Comparison of ENCODE assay signal across 1 cellular context in the genomic region with DNA sequence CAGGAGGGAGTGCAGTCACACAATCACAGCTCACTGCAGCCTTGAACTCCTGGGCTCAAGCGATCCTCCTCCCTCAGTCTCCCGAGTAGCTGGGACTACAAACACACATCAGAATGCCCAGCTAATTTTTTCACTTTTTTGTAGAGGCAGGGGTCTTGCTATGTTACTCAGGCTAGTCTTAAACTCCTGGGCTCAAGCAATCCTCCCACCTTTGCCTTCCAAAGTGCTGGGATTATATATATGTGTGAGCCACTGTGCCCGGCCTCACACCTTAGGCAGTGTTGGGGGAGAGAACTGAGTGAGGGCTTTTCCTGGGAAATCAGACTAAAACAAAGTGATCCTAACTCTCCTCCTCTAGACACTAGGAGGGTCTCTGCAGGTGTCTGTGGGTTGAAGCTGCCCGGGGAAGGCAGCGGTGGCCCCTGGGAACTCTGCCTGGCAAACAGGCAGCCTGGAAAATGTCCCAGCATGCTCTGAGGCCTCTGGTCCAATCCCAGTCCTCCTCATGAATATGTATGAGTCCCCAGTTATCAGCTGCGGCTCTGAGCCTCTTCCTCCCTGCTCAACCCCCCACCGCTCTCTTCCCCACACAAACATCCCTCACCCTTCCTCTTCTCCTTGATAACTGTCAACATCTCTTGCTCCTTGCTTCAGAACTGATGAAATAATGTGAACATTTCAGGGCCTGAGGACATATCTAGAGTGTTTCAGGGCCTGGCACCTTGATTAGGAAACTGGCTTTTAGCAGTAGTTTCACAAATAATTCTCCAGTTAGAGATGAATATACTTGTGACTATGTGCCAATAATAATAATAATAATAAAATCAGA.
TF ChIP-seq lines count a peak whose summit lies in the region.

No MANE protein-coding gene starts in this region.

TF ChIP-seq in HepG2, 621 proteins besides CTCF, POLR2A, EP300 and RAD21 (continued from another document and continues in another):
- TF ChIP-seq, protein P1, sequence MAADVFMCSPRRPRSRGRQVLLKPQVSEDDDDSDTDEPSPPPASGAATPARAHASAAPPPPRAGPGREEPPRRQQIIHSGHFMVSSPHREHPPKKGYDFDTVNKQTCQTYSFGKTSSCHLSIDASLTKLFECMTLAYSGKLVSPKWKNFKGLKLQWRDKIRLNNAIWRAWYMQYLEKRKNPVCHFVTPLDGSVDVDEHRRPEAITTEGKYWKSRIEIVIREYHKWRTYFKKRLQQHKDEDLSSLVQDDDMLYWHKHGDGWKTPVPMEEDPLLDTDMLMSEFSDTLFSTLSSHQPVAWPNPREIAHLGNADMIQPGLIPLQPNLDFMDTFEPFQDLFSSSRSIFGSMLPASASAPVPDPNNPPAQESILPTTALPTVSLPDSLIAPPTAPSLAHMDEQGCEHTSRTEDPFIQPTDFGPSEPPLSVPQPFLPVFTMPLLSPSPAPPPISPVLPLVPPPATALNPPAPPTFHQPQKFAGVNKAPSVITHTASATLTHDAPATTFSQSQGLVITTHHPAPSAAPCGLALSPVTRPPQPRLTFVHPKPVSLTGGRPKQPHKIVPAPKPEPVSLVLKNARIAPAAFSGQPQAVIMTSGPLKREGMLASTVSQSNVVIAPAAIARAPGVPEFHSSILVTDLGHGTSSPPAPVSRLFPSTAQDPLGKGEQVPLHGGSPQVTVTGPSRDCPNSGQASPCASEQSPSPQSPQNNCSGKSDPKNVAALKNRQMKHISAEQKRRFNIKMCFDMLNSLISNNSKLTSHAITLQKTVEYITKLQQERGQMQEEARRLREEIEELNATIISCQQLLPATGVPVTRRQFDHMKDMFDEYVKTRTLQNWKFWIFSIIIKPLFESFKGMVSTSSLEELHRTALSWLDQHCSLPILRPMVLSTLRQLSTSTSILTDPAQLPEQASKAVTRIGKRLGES (CRISPR knock-in tag; IDR thresholded peaks at IDR 0.05; ENCODE audit: borderline replicate concordance) = no peak
- TF ChIP-seq EEA1 (CRISPR knock-in tag; IDR thresholded peaks at IDR 0.05; ENCODE audit: borderline replicate concordance) (no peak), ELF1 (CRISPR knock-in tag; IDR thresholded peaks at IDR 0.05) (peak; percentile 29; the same call in 1 of the 2 replicates), ZNF816 (CRISPR knock-in tag; IDR thresholded peaks at IDR 0.05; ENCODE audit: borderline replicate concordance) (no peak), SIX1 (CRISPR knock-in tag; IDR thresholded peaks at IDR 0.05; ENCODE audit: borderline replicate concordance) (0 out of 2 replicates have a peak, but pooled peaks have one; percentile 24), ZNF674 (CRISPR knock-in tag; IDR thresholded peaks at IDR 0.05; ENCODE audit: low read depth) (no peak), HNRNPLL (IDR thresholded peaks at IDR 0.05; ENCODE audit: low read depth, low read length, poor library complexity, severe bottlenecking) (no peak), HDAC6 (IDR thresholded peaks at IDR 0.05; ENCODE audit: low read depth, low read length) (no peak), ZBTB7B (CRISPR knock-in tag; IDR thresholded peaks at IDR 0.05) (peak; percentile 38; the same call in 1 of the 2 replicates), IKZF4 (CRISPR knock-in tag; IDR thresholded peaks at IDR 0.05; ENCODE audit: borderline replicate concordance, low read depth, not compliant biosample characterization) (no peak)
- TF ChIP-seq, protein P2, sequence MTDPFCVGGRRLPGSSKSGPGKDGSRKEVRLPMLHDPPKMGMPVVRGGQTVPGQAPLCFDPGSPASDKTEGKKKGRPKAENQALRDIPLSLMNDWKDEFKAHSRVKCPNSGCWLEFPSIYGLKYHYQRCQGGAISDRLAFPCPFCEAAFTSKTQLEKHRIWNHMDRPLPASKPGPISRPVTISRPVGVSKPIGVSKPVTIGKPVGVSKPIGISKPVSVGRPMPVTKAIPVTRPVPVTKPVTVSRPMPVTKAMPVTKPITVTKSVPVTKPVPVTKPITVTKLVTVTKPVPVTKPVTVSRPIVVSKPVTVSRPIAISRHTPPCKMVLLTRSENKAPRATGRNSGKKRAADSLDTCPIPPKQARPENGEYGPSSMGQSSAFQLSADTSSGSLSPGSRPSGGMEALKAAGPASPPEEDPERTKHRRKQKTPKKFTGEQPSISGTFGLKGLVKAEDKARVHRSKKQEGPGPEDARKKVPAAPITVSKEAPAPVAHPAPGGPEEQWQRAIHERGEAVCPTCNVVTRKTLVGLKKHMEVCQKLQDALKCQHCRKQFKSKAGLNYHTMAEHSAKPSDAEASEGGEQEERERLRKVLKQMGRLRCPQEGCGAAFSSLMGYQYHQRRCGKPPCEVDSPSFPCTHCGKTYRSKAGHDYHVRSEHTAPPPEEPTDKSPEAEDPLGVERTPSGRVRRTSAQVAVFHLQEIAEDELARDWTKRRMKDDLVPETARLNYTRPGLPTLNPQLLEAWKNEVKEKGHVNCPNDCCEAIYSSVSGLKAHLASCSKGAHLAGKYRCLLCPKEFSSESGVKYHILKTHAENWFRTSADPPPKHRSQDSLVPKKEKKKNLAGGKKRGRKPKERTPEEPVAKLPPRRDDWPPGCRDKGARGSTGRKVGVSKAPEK (CRISPR knock-in tag; IDR thresholded peaks at IDR 0.05; ENCODE audit: borderline replicate concordance) = no peak
- TF ChIP-seq, protein P3, sequence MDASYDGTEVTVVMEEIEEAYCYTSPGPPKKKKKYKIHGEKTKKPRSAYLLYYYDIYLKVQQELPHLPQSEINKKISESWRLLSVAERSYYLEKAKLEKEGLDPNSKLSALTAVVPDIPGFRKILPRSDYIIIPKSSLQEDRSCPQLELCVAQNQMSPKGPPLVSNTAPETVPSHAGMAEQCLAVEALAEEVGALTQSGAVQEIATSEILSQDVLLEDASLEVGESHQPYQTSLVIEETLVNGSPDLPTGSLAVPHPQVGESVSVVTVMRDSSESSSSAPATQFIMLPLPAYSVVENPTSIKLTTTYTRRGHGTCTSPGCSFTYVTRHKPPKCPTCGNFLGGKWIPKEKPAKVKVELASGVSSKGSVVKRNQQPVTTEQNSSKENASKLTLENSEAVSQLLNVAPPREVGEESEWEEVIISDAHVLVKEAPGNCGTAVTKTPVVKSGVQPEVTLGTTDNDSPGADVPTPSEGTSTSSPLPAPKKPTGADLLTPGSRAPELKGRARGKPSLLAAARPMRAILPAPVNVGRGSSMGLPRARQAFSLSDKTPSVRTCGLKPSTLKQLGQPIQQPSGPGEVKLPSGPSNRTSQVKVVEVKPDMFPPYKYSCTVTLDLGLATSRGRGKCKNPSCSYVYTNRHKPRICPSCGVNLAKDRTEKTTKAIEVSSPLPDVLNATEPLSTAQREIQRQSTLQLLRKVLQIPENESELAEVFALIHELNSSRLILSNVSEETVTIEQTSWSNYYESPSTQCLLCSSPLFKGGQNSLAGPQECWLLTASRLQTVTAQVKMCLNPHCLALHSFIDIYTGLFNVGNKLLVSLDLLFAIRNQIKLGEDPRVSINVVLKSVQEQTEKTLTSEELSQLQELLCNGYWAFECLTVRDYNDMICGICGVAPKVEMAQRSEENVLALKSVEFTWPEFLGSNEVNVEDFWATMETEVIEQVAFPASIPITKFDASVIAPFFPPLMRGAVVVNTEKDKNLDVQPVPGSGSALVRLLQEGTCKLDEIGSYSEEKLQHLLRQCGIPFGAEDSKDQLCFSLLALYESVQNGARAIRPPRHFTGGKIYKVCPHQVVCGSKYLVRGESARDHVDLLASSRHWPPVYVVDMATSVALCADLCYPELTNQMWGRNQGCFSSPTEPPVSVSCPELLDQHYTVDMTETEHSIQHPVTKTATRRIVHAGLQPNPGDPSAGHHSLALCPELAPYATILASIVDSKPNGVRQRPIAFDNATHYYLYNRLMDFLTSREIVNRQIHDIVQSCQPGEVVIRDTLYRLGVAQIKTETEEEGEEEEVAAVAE (CRISPR knock-in tag; IDR thresholded peaks at IDR 0.05; ENCODE audit: borderline replicate concordance) = no peak
- TF ChIP-seq, protein P4, sequence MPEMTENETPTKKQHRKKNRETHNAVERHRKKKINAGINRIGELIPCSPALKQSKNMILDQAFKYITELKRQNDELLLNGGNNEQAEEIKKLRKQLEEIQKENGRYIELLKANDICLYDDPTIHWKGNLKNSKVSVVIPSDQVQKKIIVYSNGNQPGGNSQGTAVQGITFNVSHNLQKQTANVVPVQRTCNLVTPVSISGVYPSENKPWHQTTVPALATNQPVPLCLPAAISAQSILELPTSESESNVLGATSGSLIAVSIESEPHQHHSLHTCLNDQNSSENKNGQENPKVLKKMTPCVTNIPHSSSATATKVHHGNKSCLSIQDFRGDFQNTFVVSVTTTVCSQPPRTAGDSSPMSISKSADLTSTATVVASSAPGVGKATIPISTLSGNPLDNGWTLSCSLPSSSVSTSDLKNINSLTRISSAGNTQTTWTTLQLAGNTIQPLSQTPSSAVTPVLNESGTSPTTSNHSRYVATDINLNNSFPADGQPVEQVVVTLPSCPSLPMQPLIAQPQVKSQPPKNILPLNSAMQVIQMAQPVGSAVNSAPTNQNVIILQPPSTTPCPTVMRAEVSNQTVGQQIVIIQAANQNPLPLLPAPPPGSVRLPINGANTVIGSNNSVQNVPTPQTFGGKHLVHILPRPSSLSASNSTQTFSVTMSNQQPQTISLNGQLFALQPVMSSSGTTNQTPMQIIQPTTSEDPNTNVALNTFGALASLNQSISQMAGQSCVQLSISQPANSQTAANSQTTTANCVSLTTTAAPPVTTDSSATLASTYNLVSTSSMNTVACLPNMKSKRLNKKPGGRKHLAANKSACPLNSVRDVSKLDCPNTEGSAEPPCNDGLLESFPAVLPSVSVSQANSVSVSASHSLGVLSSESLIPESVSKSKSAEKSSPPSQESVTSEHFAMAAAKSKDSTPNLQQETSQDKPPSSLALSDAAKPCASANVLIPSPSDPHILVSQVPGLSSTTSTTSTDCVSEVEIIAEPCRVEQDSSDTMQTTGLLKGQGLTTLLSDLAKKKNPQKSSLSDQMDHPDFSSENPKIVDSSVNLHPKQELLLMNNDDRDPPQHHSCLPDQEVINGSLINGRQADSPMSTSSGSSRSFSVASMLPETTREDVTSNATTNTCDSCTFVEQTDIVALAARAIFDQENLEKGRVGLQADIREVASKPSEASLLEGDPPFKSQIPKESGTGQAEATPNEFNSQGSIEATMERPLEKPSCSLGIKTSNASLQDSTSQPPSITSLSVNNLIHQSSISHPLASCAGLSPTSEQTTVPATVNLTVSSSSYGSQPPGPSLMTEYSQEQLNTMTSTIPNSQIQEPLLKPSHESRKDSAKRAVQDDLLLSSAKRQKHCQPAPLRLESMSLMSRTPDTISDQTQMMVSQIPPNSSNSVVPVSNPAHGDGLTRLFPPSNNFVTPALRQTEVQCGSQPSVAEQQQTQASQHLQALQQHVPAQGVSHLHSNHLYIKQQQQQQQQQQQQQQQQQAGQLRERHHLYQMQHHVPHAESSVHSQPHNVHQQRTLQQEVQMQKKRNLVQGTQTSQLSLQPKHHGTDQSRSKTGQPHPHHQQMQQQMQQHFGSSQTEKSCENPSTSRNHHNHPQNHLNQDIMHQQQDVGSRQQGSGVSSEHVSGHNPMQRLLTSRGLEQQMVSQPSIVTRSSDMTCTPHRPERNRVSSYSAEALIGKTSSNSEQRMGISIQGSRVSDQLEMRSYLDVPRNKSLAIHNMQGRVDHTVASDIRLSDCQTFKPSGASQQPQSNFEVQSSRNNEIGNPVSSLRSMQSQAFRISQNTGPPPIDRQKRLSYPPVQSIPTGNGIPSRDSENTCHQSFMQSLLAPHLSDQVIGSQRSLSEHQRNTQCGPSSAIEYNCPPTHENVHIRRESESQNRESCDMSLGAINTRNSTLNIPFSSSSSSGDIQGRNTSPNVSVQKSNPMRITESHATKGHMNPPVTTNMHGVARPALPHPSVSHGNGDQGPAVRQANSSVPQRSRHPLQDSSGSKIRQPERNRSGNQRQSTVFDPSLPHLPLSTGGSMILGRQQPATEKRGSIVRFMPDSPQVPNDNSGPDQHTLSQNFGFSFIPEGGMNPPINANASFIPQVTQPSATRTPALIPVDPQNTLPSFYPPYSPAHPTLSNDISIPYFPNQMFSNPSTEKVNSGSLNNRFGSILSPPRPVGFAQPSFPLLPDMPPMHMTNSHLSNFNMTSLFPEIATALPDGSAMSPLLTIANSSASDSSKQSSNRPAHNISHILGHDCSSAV (CRISPR knock-in tag; IDR thresholded peaks at IDR 0.05; ENCODE audit: borderline replicate concordance) = no peak
- TF ChIP-seq, protein P5, sequence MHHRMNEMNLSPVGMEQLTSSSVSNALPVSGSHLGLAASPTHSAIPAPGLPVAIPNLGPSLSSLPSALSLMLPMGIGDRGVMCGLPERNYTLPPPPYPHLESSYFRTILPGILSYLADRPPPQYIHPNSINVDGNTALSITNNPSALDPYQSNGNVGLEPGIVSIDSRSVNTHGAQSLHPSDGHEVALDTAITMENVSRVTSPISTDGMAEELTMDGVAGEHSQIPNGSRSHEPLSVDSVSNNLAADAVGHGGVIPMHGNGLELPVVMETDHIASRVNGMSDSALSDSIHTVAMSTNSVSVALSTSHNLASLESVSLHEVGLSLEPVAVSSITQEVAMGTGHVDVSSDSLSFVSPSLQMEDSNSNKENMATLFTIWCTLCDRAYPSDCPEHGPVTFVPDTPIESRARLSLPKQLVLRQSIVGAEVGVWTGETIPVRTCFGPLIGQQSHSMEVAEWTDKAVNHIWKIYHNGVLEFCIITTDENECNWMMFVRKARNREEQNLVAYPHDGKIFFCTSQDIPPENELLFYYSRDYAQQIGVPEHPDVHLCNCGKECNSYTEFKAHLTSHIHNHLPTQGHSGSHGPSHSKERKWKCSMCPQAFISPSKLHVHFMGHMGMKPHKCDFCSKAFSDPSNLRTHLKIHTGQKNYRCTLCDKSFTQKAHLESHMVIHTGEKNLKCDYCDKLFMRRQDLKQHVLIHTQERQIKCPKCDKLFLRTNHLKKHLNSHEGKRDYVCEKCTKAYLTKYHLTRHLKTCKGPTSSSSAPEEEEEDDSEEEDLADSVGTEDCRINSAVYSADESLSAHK (CRISPR knock-in tag; IDR thresholded peaks at IDR 0.05; ENCODE audit: borderline replicate concordance) = no peak
- TF ChIP-seq, protein P6, sequence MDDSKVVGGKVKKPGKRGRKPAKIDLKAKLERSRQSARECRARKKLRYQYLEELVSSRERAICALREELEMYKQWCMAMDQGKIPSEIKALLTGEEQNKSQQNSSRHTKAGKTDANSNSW (CRISPR knock-in tag; IDR thresholded peaks at IDR 0.05; ENCODE audit: borderline replicate concordance) = no peak
- TF ChIP-seq, protein P7, sequence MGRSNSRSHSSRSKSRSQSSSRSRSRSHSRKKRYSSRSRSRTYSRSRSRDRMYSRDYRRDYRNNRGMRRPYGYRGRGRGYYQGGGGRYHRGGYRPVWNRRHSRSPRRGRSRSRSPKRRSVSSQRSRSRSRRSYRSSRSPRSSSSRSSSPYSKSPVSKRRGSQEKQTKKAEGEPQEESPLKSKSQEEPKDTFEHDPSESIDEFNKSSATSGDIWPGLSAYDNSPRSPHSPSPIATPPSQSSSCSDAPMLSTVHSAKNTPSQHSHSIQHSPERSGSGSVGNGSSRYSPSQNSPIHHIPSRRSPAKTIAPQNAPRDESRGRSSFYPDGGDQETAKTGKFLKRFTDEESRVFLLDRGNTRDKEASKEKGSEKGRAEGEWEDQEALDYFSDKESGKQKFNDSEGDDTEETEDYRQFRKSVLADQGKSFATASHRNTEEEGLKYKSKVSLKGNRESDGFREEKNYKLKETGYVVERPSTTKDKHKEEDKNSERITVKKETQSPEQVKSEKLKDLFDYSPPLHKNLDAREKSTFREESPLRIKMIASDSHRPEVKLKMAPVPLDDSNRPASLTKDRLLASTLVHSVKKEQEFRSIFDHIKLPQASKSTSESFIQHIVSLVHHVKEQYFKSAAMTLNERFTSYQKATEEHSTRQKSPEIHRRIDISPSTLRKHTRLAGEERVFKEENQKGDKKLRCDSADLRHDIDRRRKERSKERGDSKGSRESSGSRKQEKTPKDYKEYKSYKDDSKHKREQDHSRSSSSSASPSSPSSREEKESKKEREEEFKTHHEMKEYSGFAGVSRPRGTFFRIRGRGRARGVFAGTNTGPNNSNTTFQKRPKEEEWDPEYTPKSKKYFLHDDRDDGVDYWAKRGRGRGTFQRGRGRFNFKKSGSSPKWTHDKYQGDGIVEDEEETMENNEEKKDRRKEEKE (IDR thresholded peaks at IDR 0.05) = no peak
